In the genomic region with DNA sequence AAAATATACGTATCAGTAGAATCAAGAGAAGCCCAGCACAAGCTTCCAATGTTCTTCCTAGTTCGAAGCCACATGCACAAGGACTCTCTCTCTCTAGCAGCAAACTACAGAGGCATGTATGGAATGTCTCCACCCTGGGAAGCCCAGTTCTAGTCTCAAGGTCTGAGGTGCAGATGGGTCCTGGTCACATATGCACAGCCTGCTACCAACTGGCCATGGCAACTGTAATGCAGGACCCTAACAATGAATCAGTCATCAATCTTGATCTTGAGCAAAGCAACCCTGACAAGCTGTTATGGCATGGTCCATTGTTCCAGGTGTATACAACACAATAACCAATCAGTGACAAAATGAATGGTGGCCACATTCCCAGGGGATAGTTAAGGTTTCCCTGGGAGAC, we compare ENCODE assay signal across 1 cellular context.
TF ChIP-seq lines count a peak whose summit lies in the region.

No MANE protein-coding gene starts in this region.

TF ChIP-seq in HepG2, 621 proteins besides CTCF, POLR2A, EP300 and RAD21 (continued from another document):
- TF ChIP-seq, protein P1, sequence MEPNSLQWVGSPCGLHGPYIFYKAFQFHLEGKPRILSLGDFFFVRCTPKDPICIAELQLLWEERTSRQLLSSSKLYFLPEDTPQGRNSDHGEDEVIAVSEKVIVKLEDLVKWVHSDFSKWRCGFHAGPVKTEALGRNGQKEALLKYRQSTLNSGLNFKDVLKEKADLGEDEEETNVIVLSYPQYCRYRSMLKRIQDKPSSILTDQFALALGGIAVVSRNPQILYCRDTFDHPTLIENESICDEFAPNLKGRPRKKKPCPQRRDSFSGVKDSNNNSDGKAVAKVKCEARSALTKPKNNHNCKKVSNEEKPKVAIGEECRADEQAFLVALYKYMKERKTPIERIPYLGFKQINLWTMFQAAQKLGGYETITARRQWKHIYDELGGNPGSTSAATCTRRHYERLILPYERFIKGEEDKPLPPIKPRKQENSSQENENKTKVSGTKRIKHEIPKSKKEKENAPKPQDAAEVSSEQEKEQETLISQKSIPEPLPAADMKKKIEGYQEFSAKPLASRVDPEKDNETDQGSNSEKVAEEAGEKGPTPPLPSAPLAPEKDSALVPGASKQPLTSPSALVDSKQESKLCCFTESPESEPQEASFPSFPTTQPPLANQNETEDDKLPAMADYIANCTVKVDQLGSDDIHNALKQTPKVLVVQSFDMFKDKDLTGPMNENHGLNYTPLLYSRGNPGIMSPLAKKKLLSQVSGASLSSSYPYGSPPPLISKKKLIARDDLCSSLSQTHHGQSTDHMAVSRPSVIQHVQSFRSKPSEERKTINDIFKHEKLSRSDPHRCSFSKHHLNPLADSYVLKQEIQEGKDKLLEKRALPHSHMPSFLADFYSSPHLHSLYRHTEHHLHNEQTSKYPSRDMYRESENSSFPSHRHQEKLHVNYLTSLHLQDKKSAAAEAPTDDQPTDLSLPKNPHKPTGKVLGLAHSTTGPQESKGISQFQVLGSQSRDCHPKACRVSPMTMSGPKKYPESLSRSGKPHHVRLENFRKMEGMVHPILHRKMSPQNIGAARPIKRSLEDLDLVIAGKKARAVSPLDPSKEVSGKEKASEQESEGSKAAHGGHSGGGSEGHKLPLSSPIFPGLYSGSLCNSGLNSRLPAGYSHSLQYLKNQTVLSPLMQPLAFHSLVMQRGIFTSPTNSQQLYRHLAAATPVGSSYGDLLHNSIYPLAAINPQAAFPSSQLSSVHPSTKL (CRISPR knock-in tag; IDR thresholded peaks at IDR 0.05), result 0 out of 2 replicates have a peak, but pooled peaks have one; percentile 14
- no peak for TF ChIP-seq ADNP (CRISPR knock-in tag; IDR thresholded peaks at IDR 0.05)
- no peak for TF ChIP-seq KDM4B (CRISPR knock-in tag; IDR thresholded peaks at IDR 0.05)
- 0 out of 2 replicates have a peak, but pooled peaks have one; percentile 13 for TF ChIP-seq POGZ (CRISPR knock-in tag; IDR thresholded peaks at IDR 0.05)
- TF ChIP-seq ZNF335 (CRISPR knock-in tag; IDR thresholded peaks at IDR 0.05), result no peak
- TF ChIP-seq ZNF331 (CRISPR knock-in tag; IDR thresholded peaks at IDR 0.05), result no peak
- TF ChIP-seq, protein P2, sequence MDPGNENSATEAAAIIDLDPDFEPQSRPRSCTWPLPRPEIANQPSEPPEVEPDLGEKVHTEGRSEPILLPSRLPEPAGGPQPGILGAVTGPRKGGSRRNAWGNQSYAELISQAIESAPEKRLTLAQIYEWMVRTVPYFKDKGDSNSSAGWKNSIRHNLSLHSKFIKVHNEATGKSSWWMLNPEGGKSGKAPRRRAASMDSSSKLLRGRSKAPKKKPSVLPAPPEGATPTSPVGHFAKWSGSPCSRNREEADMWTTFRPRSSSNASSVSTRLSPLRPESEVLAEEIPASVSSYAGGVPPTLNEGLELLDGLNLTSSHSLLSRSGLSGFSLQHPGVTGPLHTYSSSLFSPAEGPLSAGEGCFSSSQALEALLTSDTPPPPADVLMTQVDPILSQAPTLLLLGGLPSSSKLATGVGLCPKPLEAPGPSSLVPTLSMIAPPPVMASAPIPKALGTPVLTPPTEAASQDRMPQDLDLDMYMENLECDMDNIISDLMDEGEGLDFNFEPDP (CRISPR knock-in tag; conservative IDR thresholded peaks at IDR 0.05), result no peak
- TF ChIP-seq ZNF274 (CRISPR knock-in tag; IDR thresholded peaks at IDR 0.05), result no peak
- TF ChIP-seq HNF4A (CRISPR knock-in tag; IDR thresholded peaks at IDR 0.05), result peak; percentile 28; the same call in 1 of the 2 replicates
- TF ChIP-seq TEAD3 (CRISPR knock-in tag; optimal IDR thresholded peaks at IDR 0.05; ENCODE audit: borderline replicate concordance), result peak; percentile 92
- no peak for TF ChIP-seq JDP2 (CRISPR knock-in tag; IDR thresholded peaks at IDR 0.05; ENCODE audit: borderline replicate concordance)
- TF ChIP-seq MAFK (conservative IDR thresholded peaks at IDR 0.05 in 1 of 2, IDR thresholded peaks at IDR 0.05 in 1 of 2; ENCODE audit: low read length in 2 of 2), result no peak
- no peak for TF ChIP-seq TAF1 (CRISPR knock-in tag; IDR thresholded peaks at IDR 0.05)
- TF ChIP-seq SALL1 (CRISPR knock-in tag; IDR thresholded peaks at IDR 0.05), result 0 out of 2 replicates have a peak, but pooled peaks have one; percentile 10
